ENCODE assay signal across 18 cellular contexts in genomic region chr18:49874238-49874637, GRCh38.
DNase-seq lines count a peak whose midpoint lies in the region; ATAC-seq, FAIRE-seq and TF ChIP-seq lines count a peak whose summit lies in the region.
"Had no signal": no experiment of that assay in that cellular context is flagged by ENCODE, and none has a peak within 500 bp of the region (broad histone marks: within the 10 kb centered on the region; RNA-seq: fewer than 3 reads in every experiment).

No MANE protein-coding gene starts in this region.

- in situ Hi-C loops in GM12878 (cut with MboI), result no loop called here

- POLR2A ChIA-PET in HEK293 (lab: Yijun Ruan, JAX), result no interaction called here
- POLR2A ChIA-PET in GM12878 (lab: Charles Lee), result no interaction called here

- FAIRE-seq in GM12878 (lab: Jason Lieb, UNC), result peak; percentile 84
- FAIRE-seq: urothelium cell line had no signal

- H3K9ac ChIP-seq in GM12878 (ENCODE audit: control insufficient read depth, insufficient read depth, low read length), result no peak overlapping the region

- TF ChIP-seq CTCF in GM12865 (IDR thresholded peaks at IDR 0.05; ENCODE audit: insufficient read depth, low read depth, low read length, missing control alignments), result no peak
- no peak for TF ChIP-seq CTCF in HEK293 (tag by site-specific recombination; IDR thresholded peaks at IDR 0.05)
- TF ChIP-seq CTCF in GM12878 (IDR thresholded peaks at IDR 0.05 in 2 of 3, conservative IDR thresholded peaks at IDR 0.05 in 1 of 3; ENCODE audit: control insufficient read depth in 2 of 3, extremely low read depth in 1 of 3, insufficient read depth in 1 of 3, low read depth in 3 of 3, low read length in 3 of 3), result no peak
- no peak for TF ChIP-seq CTCF in tibial nerve (IDR thresholded peaks at IDR 0.05)

- intact Hi-C loops in GM12878 (cut with micrococcal nuclease; ENCODE audit: unreplicated experiment), result no loop called here

- no peak overlapping the region for H2AFZ ChIP-seq in GM12878 (ENCODE audit: control insufficient read depth, low read depth, low read length)

- TF ChIP-seq EP300 in GM12878 (IDR thresholded peaks at IDR 0.05; ENCODE audit: borderline replicate concordance in 1 of 2, control insufficient read depth in 1 of 2, low read depth in 2 of 2, low read length in 2 of 2) (no peak), tibial nerve (IDR thresholded peaks at IDR 0.05) (no peak)

- no peak for TF ChIP-seq RAD21 in GM12878 (IDR thresholded peaks at IDR 0.05; ENCODE audit: insufficient read depth, low read depth, low read length)

- WGBS in GM12878 (ENCODE audit: insufficient coverage, insufficient replicate concordance, low lambda C conversion rate, missing lambda C conversion rate), result 2% methylated on average over 2 of the region's 2 CpGs
- 92 to 96% methylated on average over 2 of the region's 2 CpGs for WGBS in tibial nerve, 2 donors

- ATAC-seq in GM18519 (IDR thresholded peaks at IDR 0.05; ENCODE audit: low FRiP score, unreplicated experiment) (peak; percentile 59), GM12878 (peak; percentile 81)
- ATAC-seq: gastroesophageal sphincter, left cardiac atrium had no signal

- H3K4me1 ChIP-seq in HEK293 (ENCODE audit: control insufficient read depth, insufficient read depth, low read length), result no peaks in the 10 kb centered on the region
- H3K4me1 ChIP-seq in GM12878 (ENCODE audit: control insufficient read depth, insufficient read depth, low read length), result peaks cover 3% of the 10 kb centered on the region
- H3K4me1 ChIP-seq in tibial nerve, result no peaks in the 10 kb centered on the region
- H3K4me1 ChIP-seq: gastroesophageal sphincter had no signal

- H3K4me2 ChIP-seq in GM12878 (ENCODE audit: control insufficient read depth, insufficient read depth), result no peak overlapping the region

- H3K36me3 ChIP-seq in HEK293 (ENCODE audit: control insufficient read depth in 2 of 2, insufficient read depth in 1 of 2, low read length in 2 of 2) (no peaks in the 10 kb centered on the region), GM12878 (ENCODE audit: control insufficient read depth in 2 of 2, insufficient read depth in 2 of 2, low read length in 1 of 2) (no peaks in the 10 kb centered on the region), tibial nerve (peaks cover 0 to 7% (median 0%) of the 10 kb centered on the region in 3 donors)
- H3K36me3 ChIP-seq: brain microvascular endothelial cell, gastroesophageal sphincter had no signal

- H3K4me3 ChIP-seq in GM12865 (ENCODE audit: low read depth, low read length), result no peak overlapping the region
- H3K4me3 ChIP-seq in HEK293 (ENCODE audit: low read depth, low read length), result no peak overlapping the region
- no peak overlapping the region for H3K4me3 ChIP-seq in GM12878
- H3K4me3 ChIP-seq in tibial nerve, result no peak overlapping the region
- H3K4me3 ChIP-seq: gastroesophageal sphincter had no signal

- RAD21 ChIA-PET in GM12878 (lab: Charles Lee; ENCODE audit: unreplicated experiment), result interaction anchor here (0.8 to 1.0 kb wide), 2 partner anchors 16 to 36 kb away, joined by 3 read pairs; no protein-coding TSS in a partner anchor

- H4K20me1 ChIP-seq in GM12878 (ENCODE audit: control insufficient read depth, insufficient read depth), result no peaks in the 10 kb centered on the region

- peaks cover 0 to 3% of the 10 kb centered on the region in 2 experiments; a peak in 1 of 4 replicates for H3K27me3 ChIP-seq in GM12878 (replicated peaks in 1 of 2; ENCODE audit: control insufficient read depth in 2 of 2, insufficient read depth in 2 of 2, low read length in 1 of 2)
- no peaks in the 10 kb centered on the region for H3K27me3 ChIP-seq in tibial nerve
- H3K27me3 ChIP-seq: brain microvascular endothelial cell had no signal

- CTCF ChIA-PET in HEK293 (lab: Yijun Ruan, JAX) (interaction anchor here (0.6 to 1.0 kb wide), 3 partner anchors 11 to 93 kb away, joined by 3 to 6 read pairs (median 3); no protein-coding TSS in a partner anchor), GM12878 (lab: Yijun Ruan, JAX) (interaction anchor here (0.9 to 2.5 kb wide), 2 partner anchors 11 to 15 kb away, joined by 3 to 18 read pairs; no protein-coding TSS in a partner anchor)

- SMC1A ChIA-PET in GM12878 (lab: Charles Lee; ENCODE audit: uncharacterized antibody, unreplicated experiment), result interaction anchor here (1.1 kb wide), 2 partner anchors 14 to 308 kb away, joined by 3 read pairs; no protein-coding TSS in a partner anchor

- no peaks in the 10 kb centered on the region for H3K9me3 ChIP-seq in HEK293 (ENCODE audit: control insufficient read depth, insufficient read depth, low read depth, low read length)
- H3K9me3 ChIP-seq in GM12878 (replicated peaks; ENCODE audit: control insufficient read depth, insufficient read depth, low read length), result no peaks in the 10 kb centered on the region
- no peaks in the 10 kb centered on the region for H3K9me3 ChIP-seq in tibial nerve
- H3K9me3 ChIP-seq: gastroesophageal sphincter had no signal

- H3K27ac ChIP-seq in HEK293 (ENCODE audit: extremely low read depth, low read depth, low read length) (no peak overlapping the region), GM12878 (ENCODE audit: control insufficient read depth, insufficient read depth) (no peak overlapping the region), tibial nerve (no peak overlapping the region)
- H3K27ac ChIP-seq: brain microvascular endothelial cell, gastroesophageal sphincter had no signal

- no peak for TF ChIP-seq POLR2A in GM12878 (IDR thresholded peaks at IDR 0.05; ENCODE audit: low read depth, low read length)
- no peak for TF ChIP-seq POLR2A in tibial nerve (IDR thresholded peaks at IDR 0.05)

- BruUV-seq in GM12878 (replicated peaks; lab: Mats Ljungman, UMichigan), result no TSS peak

- DNase-seq in GM12865 (ENCODE audit: low read depth) (peak; percentile 52), GM12878 (ENCODE audit: low read depth, low spot score) (no peak), GF-D8 (lab: John Stamatoyannopoulos, UW) (no peak), NCI-H1417 treated with DMSO at 0.1 percent for 48 hours (lab: John Stamatoyannopoulos, UW) (no peak), tibial nerve (ENCODE audit: low spot score in 2 of 2) (no peak)
- DNase-seq: brain microvascular endothelial cell, erythroblast, IMR-90, left cardiac atrium, midbrain, NCI-H187, nephron progenitor cell, Right ventricle myocardium superior, T-helper 1 cell had no signal

- no peaks in the 10 kb centered on the region for H3K79me2 ChIP-seq in GM12878 (ENCODE audit: control insufficient read depth, insufficient read depth, low read length)

TF ChIP-seq in HEK293, 187 proteins besides CTCF, POLR2A, EP300 and RAD21:
- TF ChIP-seq INSM2 (tag by site-specific recombination; IDR thresholded peaks at IDR 0.05) (no peak), GFI1B (tag by site-specific recombination; IDR thresholded peaks at IDR 0.05) (peak; percentile 83)

TF ChIP-seq in GM12878, 131 proteins besides CTCF, POLR2A, EP300 and RAD21:
- TF ChIP-seq CREB1 (IDR thresholded peaks at IDR 0.05; ENCODE audit: low read depth) (0 out of 2 replicates have a peak, but pooled peaks have one; percentile 23), ZNF274 (IDR thresholded peaks at IDR 0.05; ENCODE audit: insufficient read depth, insufficient read length) (no peak), ATF7 (IDR thresholded peaks at IDR 0.05; ENCODE audit: low read depth) (peak; percentile 55), DPF2 (IDR thresholded peaks at IDR 0.05) (peak; percentile 31; the same call in 1 of the 2 replicates), NR2F1 (conservative IDR thresholded peaks at IDR 0.05) (no peak), PML (IDR thresholded peaks at IDR 0.05; ENCODE audit: low read length) (no peak), ATF2 (IDR thresholded peaks at IDR 0.05; ENCODE audit: low read length) (peak; percentile 30; the same call in 1 of the 2 replicates), EED (IDR thresholded peaks at IDR 0.05; ENCODE audit: low read depth) (no peak), ZBED1 (IDR thresholded peaks at IDR 0.05; ENCODE audit: borderline replicate concordance) (0 out of 2 replicates have a peak, but pooled peaks have one; percentile 31), STAT1 (conservative IDR thresholded peaks at IDR 0.05) (no peak), JUNB (IDR thresholded peaks at IDR 0.05) (peak; percentile 71), PKNOX1 (IDR thresholded peaks at IDR 0.05) (peak; percentile 44; the same call in 1 of the 2 replicates)
